8 cellular contexts compared by ENCODE assay signal in the genomic region with DNA sequence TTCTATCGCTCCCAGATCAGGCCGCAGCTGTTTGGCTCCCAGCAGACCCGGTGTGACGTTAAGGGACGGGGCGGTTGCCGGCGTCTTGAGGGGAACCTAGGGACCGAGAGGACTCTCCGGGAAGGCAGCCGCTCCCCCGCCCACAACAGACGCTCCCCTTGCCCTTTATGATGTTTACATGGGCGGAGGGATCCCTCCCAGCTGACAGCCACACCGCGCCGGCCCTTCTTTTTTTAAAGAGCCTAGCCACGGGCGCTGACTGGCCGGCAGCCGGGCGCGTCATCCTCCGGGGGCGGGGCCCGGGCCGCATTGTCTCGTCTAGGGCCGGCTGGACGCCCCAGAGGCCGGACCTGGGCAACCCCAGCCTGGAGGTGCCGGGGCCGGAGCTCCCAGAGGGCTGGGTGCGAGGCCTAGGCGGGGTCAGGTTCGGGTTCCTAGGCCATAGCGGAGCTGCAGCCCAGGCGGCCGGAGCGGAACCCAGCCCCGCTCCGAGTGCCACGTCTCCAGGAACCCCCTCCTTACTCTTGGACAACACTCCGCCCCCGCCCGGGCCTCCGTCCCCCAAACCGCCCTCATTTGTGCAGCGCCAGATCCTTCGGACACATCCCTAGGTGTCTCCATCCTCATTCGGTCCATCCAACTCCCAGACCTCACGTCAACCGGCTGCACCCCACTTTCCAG. TPM values are rescaled to one million over a fixed set of nuclear protein-coding genes. Genes with fewer than 3 reads are reported as not detected.
A peak's percentile ranks its signal among the peaks of the same experiment; 100 is the strongest.
DNase-seq lines count a peak whose midpoint lies in the region; ATAC-seq, FAIRE-seq and TF ChIP-seq lines count a peak whose summit lies in the region.

A gene (plus strand): TSS at position 340 of the 681 bp plus-strand sequence.

- peak within 1 kb of the TSS; percentile 81 to 82 for H3K27ac ChIP-seq in A549
- peak within 1 kb of the TSS; percentile 58 to 83 for H3K27ac ChIP-seq in small intestine (ENCODE audit: low read depth in 1 of 2, low read length in 1 of 2)

- FAIRE-seq in A549 (lab: Jason Lieb, UNC) (no peak), bronchial epithelial cell (lab: Jason Lieb, UNC) (no peak), small intestine (lab: Jason Lieb, UNC) (no peak)

- peak; percentile 75 for TF ChIP-seq POLR2A in A549 (IDR thresholded peaks at IDR 0.05; ENCODE audit: low read length)

- no peak for TF ChIP-seq RAD21 in A549 (conservative IDR thresholded peaks at IDR 0.05 in 1 of 2, IDR thresholded peaks at IDR 0.05 in 1 of 2)

- H3K4me3 ChIP-seq in A549, result peak within 1 kb of the TSS; percentile 69
- peak within 1 kb of the TSS; percentile 76 for H3K4me3 ChIP-seq in WI38 (ENCODE audit: low read depth, low read length)
- peak within 1 kb of the TSS; percentile 53 for H3K4me3 ChIP-seq in bronchial epithelial cell (ENCODE audit: low read depth, low read length)
- H3K4me3 ChIP-seq in small intestine (ENCODE audit: low read depth in 1 of 2, low read length in 2 of 2), result peak within 1 kb of the TSS; percentile 70

- H3K36me3 ChIP-seq in bronchial epithelial cell (ENCODE audit: control insufficient read depth, insufficient read depth, low read length), result no peaks in the 10 kb centered on the region
- H3K36me3 ChIP-seq in small intestine (ENCODE audit: control insufficient read depth in 2 of 2, insufficient read depth in 2 of 2, low read length in 2 of 2), result no peaks in the 10 kb centered on the region

- TF ChIP-seq CTCF in A549 (IDR thresholded peaks at IDR 0.05) (no peak), WI38 (IDR thresholded peaks at IDR 0.05; ENCODE audit: low read depth, low read length) (no peak), bronchial epithelial cell (IDR thresholded peaks at IDR 0.05; ENCODE audit: insufficient read depth, low read length, severe bottlenecking) (no peak)

- DNase-seq in A549 (ENCODE audit: low read depth in 1 of 2, low spot score in 1 of 2) (peak; percentile 95 to 96), NCI-H2196 (lab: John Stamatoyannopoulos, UW; ENCODE audit: unreplicated experiment) (peak; percentile 93), bronchial epithelial cell (ENCODE audit: low read depth) (peak; percentile 76), iPS-NIHi7 (ENCODE audit: extremely low spot score) (peak; percentile 97), small intestine (peak; percentile 95)

- POLR2A ChIA-PET in A549 (lab: Yijun Ruan, JAX), result interaction anchor here (0.5 to 1.3 kb wide), 7 partner anchors 19 to 196 kb away, joined by 3 to 7 read pairs (median 3); a partner anchor contains a TSS

- H3K27me3 ChIP-seq in bronchial epithelial cell (ENCODE audit: control insufficient read depth, insufficient read depth, low read length) (no peaks in the 10 kb centered on the region), small intestine (ENCODE audit: control insufficient read depth in 2 of 2, insufficient read depth in 2 of 2, low read length in 2 of 2) (no peaks in the 10 kb centered on the region)

- ATAC-seq in A549, result peak; percentile 79 to 89
- peak; percentile 64 for ATAC-seq in GM18861 (IDR thresholded peaks at IDR 0.05; ENCODE audit: unreplicated experiment)
- peak; percentile 55 for ATAC-seq in HG03097 (IDR thresholded peaks at IDR 0.05; ENCODE audit: low FRiP score, unreplicated experiment)

- TF ChIP-seq EP300 in A549 (IDR thresholded peaks at IDR 0.05), result no peak

- H3K9me3 ChIP-seq in A549, result no peaks in the 10 kb centered on the region
- no peaks in the 10 kb centered on the region for H3K9me3 ChIP-seq in small intestine (ENCODE audit: control insufficient read depth, low read depth)

- CTCF ChIA-PET in A549 (lab: Yijun Ruan, JAX), result interaction anchor here (1.1 to 1.9 kb wide), 4 partner anchors 9 to 86 kb away, joined by 3 to 4 read pairs (median 4); no protein-coding TSS in a partner anchor

- 2% methylated on average over 29 of the region's 53 CpGs for WGBS in A549 (ENCODE audit: missing lambda C conversion rate)
- 0 to 1% (median 1%) methylated on average over 53 of the region's 53 CpGs for WGBS in small intestine, 3 donors

- peak within 1 kb of the TSS; percentile 94 for H3K4me2 ChIP-seq in A549

- H3K4me1 ChIP-seq in A549, result peaks cover 28% of the 10 kb centered on the region
- H3K4me1 ChIP-seq in small intestine (ENCODE audit: control insufficient read depth in 2 of 2, insufficient read depth in 1 of 2, low read depth in 1 of 2, low read length in 1 of 2), result peaks cover 0 to 4% of the 10 kb centered on the region in 2 donors

TF ChIP-seq in A549, 52 proteins besides CTCF, POLR2A, EP300 and RAD21 (continues in another document):
- TF ChIP-seq EHMT2 (IDR thresholded peaks at IDR 0.05; ENCODE audit: low read depth) (no peak), GATA3 (IDR thresholded peaks at IDR 0.05; ENCODE audit: borderline replicate concordance) (peak; percentile 72; the same call in 1 of the 2 replicates), HOXB5 (CRISPR knock-in tag; IDR thresholded peaks at IDR 0.05) (no peak), JUN (IDR thresholded peaks at IDR 0.05) (peak; percentile 72 to 81; a peak in 4 of 5 replicates), CHD2 (IDR thresholded peaks at IDR 0.05; ENCODE audit: low read length, partially characterized antibody) (peak; percentile 77), RFX5 (IDR thresholded peaks at IDR 0.05) (no peak), CBX2 (IDR thresholded peaks at IDR 0.05; ENCODE audit: borderline replicate concordance, low read depth) (no peak), SMC3 (IDR thresholded peaks at IDR 0.05) (no peak; the same call in 2 of the 3 replicates), HOXA7 (CRISPR knock-in tag; IDR thresholded peaks at IDR 0.05) (no peak), BHLHE40 (IDR thresholded peaks at IDR 0.05; ENCODE audit: low read depth, low read length) (no peak), PHF8 (IDR thresholded peaks at IDR 0.05; ENCODE audit: borderline replicate concordance, low read depth) (peak; percentile 81), ZFP36 (IDR thresholded peaks at IDR 0.05; ENCODE audit: borderline replicate concordance, partially characterized antibody) (no peak), CHD4 (IDR thresholded peaks at IDR 0.05; ENCODE audit: borderline replicate concordance) (no peak)
- TF ChIP-seq, protein P1, sequence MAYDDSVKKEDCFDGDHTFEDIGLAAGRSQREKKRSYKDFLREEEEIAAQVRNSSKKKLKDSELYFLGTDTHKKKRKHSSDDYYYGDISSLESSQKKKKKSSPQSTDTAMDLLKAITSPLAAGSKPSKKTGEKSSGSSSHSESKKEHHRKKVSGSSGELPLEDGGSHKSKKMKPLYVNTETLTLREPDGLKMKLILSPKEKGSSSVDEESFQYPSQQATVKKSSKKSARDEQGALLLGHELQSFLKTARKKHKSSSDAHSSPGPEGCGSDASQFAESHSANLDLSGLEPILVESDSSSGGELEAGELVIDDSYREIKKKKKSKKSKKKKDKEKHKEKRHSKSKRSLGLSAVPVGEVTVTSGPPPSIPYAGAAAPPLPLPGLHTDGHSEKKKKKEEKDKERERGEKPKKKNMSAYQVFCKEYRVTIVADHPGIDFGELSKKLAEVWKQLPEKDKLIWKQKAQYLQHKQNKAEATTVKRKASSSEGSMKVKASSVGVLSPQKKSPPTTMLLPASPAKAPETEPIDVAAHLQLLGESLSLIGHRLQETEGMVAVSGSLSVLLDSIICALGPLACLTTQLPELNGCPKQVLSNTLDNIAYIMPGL (CRISPR knock-in tag; IDR thresholded peaks at IDR 0.05; ENCODE audit: borderline replicate concordance), result no peak
- TF ChIP-seq, protein P2, sequence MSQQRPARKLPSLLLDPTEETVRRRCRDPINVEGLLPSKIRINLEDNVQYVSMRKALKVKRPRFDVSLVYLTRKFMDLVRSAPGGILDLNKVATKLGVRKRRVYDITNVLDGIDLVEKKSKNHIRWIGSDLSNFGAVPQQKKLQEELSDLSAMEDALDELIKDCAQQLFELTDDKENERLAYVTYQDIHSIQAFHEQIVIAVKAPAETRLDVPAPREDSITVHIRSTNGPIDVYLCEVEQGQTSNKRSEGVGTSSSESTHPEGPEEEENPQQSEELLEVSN (IDR thresholded peaks at IDR 0.05; ENCODE audit: borderline replicate concordance, low read depth), result no peak; the same call in 1 of the 2 replicates
- TF ChIP-seq, protein P3, sequence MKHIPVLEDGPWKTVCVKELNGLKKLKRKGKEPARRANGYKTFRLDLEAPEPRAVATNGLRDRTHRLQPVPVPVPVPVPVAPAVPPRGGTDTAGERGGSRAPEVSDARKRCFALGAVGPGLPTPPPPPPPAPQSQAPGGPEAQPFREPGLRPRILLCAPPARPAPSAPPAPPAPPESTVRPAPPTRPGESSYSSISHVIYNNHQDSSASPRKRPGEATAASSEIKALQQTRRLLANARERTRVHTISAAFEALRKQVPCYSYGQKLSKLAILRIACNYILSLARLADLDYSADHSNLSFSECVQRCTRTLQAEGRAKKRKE (CRISPR knock-in tag; IDR thresholded peaks at IDR 0.05; ENCODE audit: low read depth), result no peak
- TF ChIP-seq, protein P4, sequence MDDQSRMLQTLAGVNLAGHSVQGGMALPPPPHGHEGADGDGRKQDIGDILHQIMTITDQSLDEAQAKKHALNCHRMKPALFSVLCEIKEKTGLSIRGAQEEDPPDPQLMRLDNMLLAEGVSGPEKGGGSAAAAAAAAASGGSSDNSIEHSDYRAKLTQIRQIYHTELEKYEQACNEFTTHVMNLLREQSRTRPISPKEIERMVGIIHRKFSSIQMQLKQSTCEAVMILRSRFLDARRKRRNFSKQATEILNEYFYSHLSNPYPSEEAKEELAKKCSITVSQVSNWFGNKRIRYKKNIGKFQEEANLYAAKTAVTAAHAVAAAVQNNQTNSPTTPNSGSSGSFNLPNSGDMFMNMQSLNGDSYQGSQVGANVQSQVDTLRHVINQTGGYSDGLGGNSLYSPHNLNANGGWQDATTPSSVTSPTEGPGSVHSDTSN (IDR thresholded peaks at IDR 0.05), result peak; percentile 99

RNA-seq across cellular contexts. Expression of the gene that starts here (rescaled TPM):
- polyA plus RNA-seq in A549 (2011; rRNA removed), result 2.3 and 3.5 TPM in 2 replicates
- 1.9 and 3.2 TPM in 2 replicates for polyA plus RNA-seq in A549 (2012; cell fraction: cytosol; rRNA removed)
- 3.1 TPM in 2 replicates for polyA plus RNA-seq in A549 (2012; cell fraction: nucleus; rRNA removed)
- polyA plus RNA-seq in A549 (2017; fragmentation: RNase III; extraction: RNeasy Plus Mini Kit Qiagen cat#74134 plus additional on column Dnase treatment), result 1.9 to 3.1 TPM (median 2.4 TPM) in 3 replicates
- polyA minus RNA-seq in A549 (2011; rRNA and poly(A)+ RNA removed), result 0.49 and 2.5 TPM in 2 replicates
- 0.51 TPM in 1 of 2 replicates, not detected in the other for total RNA-seq in bronchial epithelial cell
- polyA plus RNA-seq in small intestine, result 1 to 10 TPM; 1.2 to 1.6 (median 1.6) TPM

Comparison
In these comparisons a context has a peak if more than half of its experiments do, and no peak if none do; other contexts are left out.
1. Peak in every context shown above with its lines: DNase-seq, ATAC-seq, H3K4me3 ChIP-seq and H3K27ac ChIP-seq.
2. Peak in DNase-seq and H3K4me3 ChIP-seq in bronchial epithelial cell; RNA of the gene not detected or under 1 TPM.